In genomic region chr17:35566955-35567354, GRCh38 we compare ENCODE assay signal across 10 cellular contexts. TPM values are rescaled to one million over a fixed set of nuclear protein-coding genes. Genes with fewer than 3 reads are reported as not detected.
DNase-seq lines count a peak whose midpoint lies in the region; ATAC-seq, FAIRE-seq and TF ChIP-seq lines count a peak whose summit lies in the region.
"Had no signal": no experiment of that assay in that cellular context is flagged by ENCODE, and none has a peak within 500 bp of the region (broad histone marks: within the 10 kb centered on the region; RNA-seq: fewer than 3 reads in every experiment).

No MANE protein-coding gene starts in this region.

- peaks cover 13% of the 10 kb centered on the region for H3K4me1 Mint-ChIP-seq in endodermal cell

- WGBS in endodermal cell (ENCODE audit: insufficient coverage in 1 of 2, insufficient read length in 1 of 2), 2 experiments = 75 to 82% methylated on average over 12 of the region's 12 CpGs

- DNase-seq in DND-41 = no peak
- no peak for DNase-seq in NB4 (ENCODE audit: low read depth)
- no peak for DNase-seq in endodermal cell
- DNase-seq in posterior vena cava (ENCODE audit: low spot score) = peak; percentile 48
- DNase-seq in glomerular visceral epithelial cell (ENCODE audit: extremely low spot score) = no peak
- no peak for DNase-seq in NCI-H526 (lab: John Stamatoyannopoulos, UW)
- DNase-seq in left lung = no peak
- DNase-seq in HTR-8/SVneo (ENCODE audit: insufficient read length, low spot score) = no peak
- DNase-seq: activated CD4-positive, alpha-beta T cell treated with anti-CD3 and anti-CD28 coated beads for 48 hours had no signal

- H3K36me3 Mint-ChIP-seq in endodermal cell (ENCODE audit: low read depth) = peaks cover 1% of the 10 kb centered on the region

- H3K36me3 ChIP-seq in DND-41 (ENCODE audit: insufficient read depth, low read length) (peaks cover 10% of the 10 kb centered on the region), endodermal cell (ENCODE audit: control insufficient read depth, insufficient read depth, low read length) (peaks cover 4% of the 10 kb centered on the region), left lung (no peaks in the 10 kb centered on the region)

- peaks cover 42% of the 10 kb centered on the region for H3K27me3 Mint-ChIP-seq in endodermal cell (ENCODE audit: insufficient read depth)

- H3K27ac Mint-ChIP-seq in endodermal cell = peak overlapping the region; percentile 7

- peaks cover 44% of the 10 kb centered on the region for H3K79me2 ChIP-seq in DND-41 (ENCODE audit: insufficient read depth, low read length)

- H3K4me3 ChIP-seq in DND-41 (ENCODE audit: low read depth in 1 of 2, low read length in 2 of 2) (peak overlapping the region in 1 of 2 experiments; percentile 67; a peak in 2 of 4 replicates), NB4 (ENCODE audit: low read depth, low read length) (peak overlapping the region; percentile 64), endodermal cell (ENCODE audit: low read length) (peak overlapping the region; percentile 97), left lung (peak overlapping the region in 1 of 2 donors; percentile 78)

- peaks cover 5% of the 10 kb centered on the region; the same call in 1 of the 2 replicates for H4K20me1 ChIP-seq in DND-41 (ENCODE audit: insufficient read depth, low read length)

- H3K9ac ChIP-seq in DND-41 (ENCODE audit: low read depth, low read length) (peak overlapping the region; percentile 72), endodermal cell (ENCODE audit: extremely low read depth, low read length, poor library complexity, severe bottlenecking) (no peak overlapping the region)

- peak overlapping the region; percentile 97 for H3K4me2 ChIP-seq in DND-41 (ENCODE audit: insufficient read depth, low read length)

- TF ChIP-seq CTCF in DND-41 (IDR thresholded peaks at IDR 0.05; ENCODE audit: borderline replicate concordance, extremely low read depth, low read length, poor library complexity, severe bottlenecking) (no peak), NB4 (IDR thresholded peaks at IDR 0.05; ENCODE audit: low read depth, low read length) (no peak), endodermal cell (conservative IDR thresholded peaks at IDR 0.05) (no peak), left lung (IDR thresholded peaks at IDR 0.05) (no peak)

- peak overlapping the region; percentile 92 for H3K4me3 Mint-ChIP-seq in endodermal cell

- no peaks in the 10 kb centered on the region for H3K9me3 ChIP-seq in DND-41 (ENCODE audit: insufficient read depth, low read length, severe bottlenecking)
- H3K9me3 ChIP-seq in endodermal cell (ENCODE audit: control insufficient read depth, low read length) = no peaks in the 10 kb centered on the region
- no peaks in the 10 kb centered on the region for H3K9me3 ChIP-seq in left lung

- FAIRE-seq in HTR-8/SVneo (lab: Jason Lieb, UNC) = no peak

- no peaks in the 10 kb centered on the region for H3K9me3 Mint-ChIP-seq in endodermal cell

- intact Hi-C loops in posterior vena cava (cut with DNase I) (no loop called here), left lung (cut with DNase I) (no loop called here)

- H2AFZ ChIP-seq in DND-41 (ENCODE audit: low read depth, low read length) = peak overlapping the region; percentile 60

- ATAC-seq in DND-41 (ENCODE audit: insufficient read depth, low read depth) = no peak
- no peak for ATAC-seq in left lung

- no peaks in the 10 kb centered on the region for H3K27me3 ChIP-seq in DND-41 (ENCODE audit: insufficient read depth, low read length, poor library complexity)
- H3K27me3 ChIP-seq in endodermal cell (ENCODE audit: control insufficient read depth, insufficient read depth, low read length, poor library complexity, severe bottlenecking) = peaks cover 44% of the 10 kb centered on the region
- no peaks in the 10 kb centered on the region for H3K27me3 ChIP-seq in left lung

- peaks cover 38% of the 10 kb centered on the region for H3K4me1 ChIP-seq in DND-41 (ENCODE audit: insufficient read depth, low read length)
- H3K4me1 ChIP-seq in endodermal cell (ENCODE audit: control insufficient read depth, insufficient read depth, low read length) = no peaks in the 10 kb centered on the region
- peaks cover 8 to 29% of the 10 kb centered on the region in 2 donors for H3K4me1 ChIP-seq in left lung

- no peak for TF ChIP-seq POLR2A in NB4 (IDR thresholded peaks at IDR 0.05; ENCODE audit: extremely low read depth, insufficient read length)

- H3K27ac ChIP-seq in DND-41 (ENCODE audit: low read length) (peak overlapping the region; percentile 85; the same call in 1 of the 2 replicates), endodermal cell (ENCODE audit: low read depth, low read length) (no peak overlapping the region), left lung (peak overlapping the region in 1 of 2 donors; percentile 85)

RNA-seq across cellular contexts. Expression of gene SLFN14, which starts 6.3 kb away (rescaled TPM):
- total RNA-seq in endodermal cell (not detected), posterior vena cava (not detected), left lung (under 1 TPM; 0.21 to 0.26 TPM)
- polyA plus RNA-seq in endodermal cell (2013, experiment 1 of 2) = not detected
- polyA plus RNA-seq in endodermal cell (2013, experiment 2 of 2) = not detected
- total RNA-seq: pulmonary artery endothelial cell had no signal

RNA-seq across cellular contexts. Expression of gene PEX12, which starts 11.4 kb away (rescaled TPM):
- total RNA-seq in endodermal cell (1 to 10 TPM; 4.0 to 4.8 TPM), posterior vena cava (1 to 10 TPM; 3.4 to 3.6 TPM), left lung (1 to 10 TPM; 5.9 to 6.4 TPM)
- 6.7 TPM for polyA plus RNA-seq in endodermal cell (2013, experiment 1 of 2)
- 5.6 TPM for polyA plus RNA-seq in endodermal cell (2013, experiment 2 of 2)

RNA-seq across cellular contexts. Expression of gene AP2B1, which starts 20.2 kb away (rescaled TPM):
- 100 to 1,000 TPM; 255 to 258 TPM for total RNA-seq in endodermal cell
- polyA plus RNA-seq in endodermal cell (2013, experiment 1 of 2) = 150 TPM
- polyA plus RNA-seq in endodermal cell (2013, experiment 2 of 2) = 143 TPM
- total RNA-seq in posterior vena cava = 100 to 1,000 TPM; 101 to 105 TPM
- total RNA-seq in left lung = 100 to 1,000 TPM; 173 to 195 TPM

RNA-seq across cellular contexts. Expression of gene SLFN12L, which starts 29.5 kb away (rescaled TPM):
- total RNA-seq in endodermal cell (not detected), posterior vena cava (1 to 10 TPM; 1.4 to 1.6 TPM), left lung (1 to 10 TPM; 2.1 to 4.0 TPM)
- polyA plus RNA-seq in endodermal cell (2013, experiment 1 of 2) = not detected
- polyA plus RNA-seq in endodermal cell (2013, experiment 2 of 2) = not detected
